In the genomic region with DNA sequence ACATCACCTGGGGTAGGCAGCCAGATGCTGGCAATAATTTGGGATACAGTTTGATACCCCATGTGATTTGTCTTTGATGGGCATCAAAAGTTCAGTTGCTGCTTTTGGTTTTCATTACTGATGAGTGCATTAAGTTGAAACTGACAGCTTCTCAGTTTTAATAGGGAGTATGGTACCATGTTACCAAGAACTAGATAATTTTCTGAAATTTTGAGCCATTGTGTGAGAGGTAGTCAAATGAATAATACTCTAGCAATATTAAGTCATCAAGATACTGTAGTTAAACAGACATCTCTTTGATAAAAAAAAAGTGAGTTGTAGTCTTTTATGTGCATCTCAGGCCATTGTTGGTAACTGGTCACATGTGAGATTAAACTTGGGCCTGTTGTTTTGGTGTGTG, we compare ENCODE assay signal across 21 cellular contexts.
DNase-seq lines count a peak whose midpoint lies in the region; ATAC-seq, FAIRE-seq and TF ChIP-seq lines count a peak whose summit lies in the region.
"Had no signal": no experiment of that assay in that cellular context is flagged by ENCODE, and none has a peak within 500 bp of the region (broad histone marks: within the 10 kb centered on the region; RNA-seq: fewer than 3 reads in every experiment).

No MANE protein-coding gene starts in this region.

- peak; percentile 57 for ATAC-seq in activated CD4-positive, alpha-beta T cell treated with anti-CD3 and anti-CD28 coated beads for 36 hours
- ATAC-seq in IMR-90 (ENCODE audit: low read depth) (no peak), GM19395 (IDR thresholded peaks at IDR 0.05; ENCODE audit: unreplicated experiment) (no peak)
- ATAC-seq: K562, Right ventricle myocardium inferior had no signal

- H3K56ac ChIP-seq in IMR-90 (ENCODE audit: extremely low read depth, insufficient read depth, low read length): no peak overlapping the region

- H2BK15ac ChIP-seq in IMR-90 (ENCODE audit: low read depth, low read length): no peak overlapping the region

- H3K36me3 ChIP-seq in IMR-90 (ENCODE audit: control insufficient read depth, insufficient read depth, low read length) (no peaks in the 10 kb centered on the region), endothelial cell of umbilical vein (ENCODE audit: control insufficient read depth in 2 of 2, extremely low read depth in 1 of 2, insufficient read depth in 2 of 2, low read length in 2 of 2) (no peaks in the 10 kb centered on the region), tibial artery (no peaks in the 10 kb centered on the region)

- no peak overlapping the region for H3K23ac ChIP-seq in IMR-90 (ENCODE audit: low read depth, low read length)

- intact Hi-C loops in activated CD4-positive, alpha-beta T cell treated with anti-CD3 and anti-CD28 coated beads for 36 hours (cut with DNase I, micrococcal nuclease): no loop called here
- intact Hi-C loops in IMR-90 (cut with micrococcal nuclease) (loop anchor here (5.0 kb wide), 1 partner anchor 37 kb away; no protein-coding TSS in a partner anchor), endothelial cell of umbilical vein (cut with micrococcal nuclease) (loop anchor here (5.0 kb wide), 1 partner anchor 153 kb away; no protein-coding TSS in a partner anchor), tibial artery (cut with DNase I; ENCODE audit: low total_unique reads) (loop anchor here (10.0 kb wide), 1 partner anchor 60 kb away; no protein-coding TSS in a partner anchor)

- H3K9ac ChIP-seq in IMR-90 (ENCODE audit: low read depth, low read length) (no peak overlapping the region), endothelial cell of umbilical vein (replicated peaks; ENCODE audit: extremely low read depth, insufficient read depth, low read length) (no peak overlapping the region)

- H2BK20ac ChIP-seq in IMR-90 (ENCODE audit: low read depth, low read length): peak overlapping the region; percentile 44

- no peak overlapping the region for H2AFZ ChIP-seq in IMR-90 (replicated peaks; ENCODE audit: low read length, poor library complexity)
- H2AFZ ChIP-seq in endothelial cell of umbilical vein (ENCODE audit: low read depth, low read length): no peak overlapping the region

- no peak for FAIRE-seq in endothelial cell of umbilical vein (lab: Jason Lieb, UNC)
- FAIRE-seq: H54, K562, RCC 7860 had no signal

- DNase-seq in activated CD4-positive, alpha-beta T cell treated with anti-CD3 and anti-CD28 coated beads for 36 hours: no peak
- no peak for DNase-seq in activated CD4-positive, alpha-beta T cell treated with anti-CD3 and anti-CD28 coated beads, Interleukin-2, amount 50 U/mL, for 4 hours
- DNase-seq in IMR-90 (no peak), endothelial cell of umbilical vein (ENCODE audit: low read depth, low spot score) (no peak), tibial artery (no peak), NCI-H2196 (lab: John Stamatoyannopoulos, UW; ENCODE audit: unreplicated experiment) (no peak), COR-L47 (lab: John Stamatoyannopoulos, UW) (no peak)
- DNase-seq: 8988T; Caco-2; CD4-positive, CD25-positive, alpha-beta regulatory T cell; GDM1; NCI-H1694 treated with DMSO at 0.1 percent for 48 hours; NCI-H510A; NCI-H748 treated with DMSO at 0.1 percent for 48 hours; NK-92 treated with Interleukin-12 subunit alpha and Interleukin-12 subunit beta, amount 100 ng/mL, for 24 hours had no signal

- dilution Hi-C loops in IMR-90 (cut with HindIII; ENCODE audit: low sequenced_read_pairs, unreplicated experiment) (no loop called here), endothelial cell of umbilical vein (cut with MboI; ENCODE audit: extremely low pct_ligation_motif_present, low sequenced_read_pairs) (no loop called here)

- in situ Hi-C loops in IMR-90 (cut with MboI; ENCODE audit: low sequenced_read_pairs): no loop called here

- H2AK9ac ChIP-seq in IMR-90 (replicated peaks; ENCODE audit: low read depth, low read length, poor library complexity): peak overlapping the region; percentile 62

- peaks cover 27% of the 10 kb centered on the region for H3K4me1 Mint-ChIP-seq in activated CD4-positive, alpha-beta T cell treated with anti-CD3 and anti-CD28 coated beads for 36 hours
- H3K4me1 Mint-ChIP-seq: B cell had no signal

- TF ChIP-seq CTCF in IMR-90 (conservative IDR thresholded peaks at IDR 0.05; ENCODE audit: low read depth, low read length) (no peak), endothelial cell of umbilical vein (IDR thresholded peaks at IDR 0.05; ENCODE audit: extremely low read depth in 1 of 2, insufficient read depth in 1 of 2, low read depth in 1 of 2, low read length in 2 of 2) (no peak), tibial artery (IDR thresholded peaks at IDR 0.05) (no peak)

- no peak overlapping the region for H4K5ac ChIP-seq in IMR-90 (ENCODE audit: low read depth, low read length)

- peaks cover 3% of the 10 kb centered on the region for H3K36me3 Mint-ChIP-seq in activated CD4-positive, alpha-beta T cell treated with anti-CD3 and anti-CD28 coated beads for 36 hours (ENCODE audit: low read depth)

- CTCF ChIA-PET in activated CD4-positive, alpha-beta T cell treated with anti-CD3 and anti-CD28 coated beads for 36 hours (lab: Charles Lee): interaction anchor here (1.5 kb wide), 1 partner anchor 17 kb away, joined by 4 read pairs; no protein-coding TSS in a partner anchor
- CTCF ChIA-PET in IMR-90 (lab: Yijun Ruan, JAX): no interaction called here
- CTCF ChIA-PET in endothelial cell of umbilical vein (lab: Charles Lee): interaction anchor here (1.0 to 2.0 kb wide), 4 partner anchors 16 to 102 kb away, joined by 3 to 7 read pairs (median 5); no protein-coding TSS in a partner anchor

- H4K8ac ChIP-seq in IMR-90 (ENCODE audit: low read depth in 2 of 2, low read length in 2 of 2): no peak overlapping the region

- H3K18ac ChIP-seq in IMR-90 (ENCODE audit: low read depth, low read length): no peak overlapping the region

- H3K79me2 ChIP-seq in endothelial cell of umbilical vein (ENCODE audit: control insufficient read depth, insufficient read depth, low read length): peaks cover 31% of the 10 kb centered on the region

- H3K9me1 ChIP-seq in IMR-90 (ENCODE audit: insufficient read depth, low read length) (no peaks in the 10 kb centered on the region), endothelial cell of umbilical vein (replicated peaks; ENCODE audit: control insufficient read depth, extremely low read depth, insufficient read depth, low read length) (peaks cover 2% of the 10 kb centered on the region)

- peak overlapping the region; percentile 64; the same call in 1 of the 2 replicates for H2AK5ac ChIP-seq in IMR-90 (ENCODE audit: low read depth, low read length)

- peaks cover 22 to 41% of the 10 kb centered on the region in 2 experiments for H3K79me1 ChIP-seq in IMR-90 (ENCODE audit: low read depth in 1 of 2, low read length in 2 of 2)

- H3K27me3 ChIP-seq in IMR-90 (ENCODE audit: control insufficient read depth, insufficient read depth, low read length) (no peaks in the 10 kb centered on the region), endothelial cell of umbilical vein (ENCODE audit: control insufficient read depth in 2 of 2, insufficient read depth in 2 of 2, low read length in 2 of 2) (no peaks in the 10 kb centered on the region), tibial artery (no peaks in the 10 kb centered on the region)

- 0 out of 2 replicates have a peak overlapping the region, but pooled peaks have one; percentile 27 for H3K14ac ChIP-seq in IMR-90 (replicated peaks; ENCODE audit: low read depth, low read length)

- H3K4me3 ChIP-seq in IMR-90 (ENCODE audit: insufficient read depth, low read depth, low read length): no peak overlapping the region
- no peak overlapping the region for H3K4me3 ChIP-seq in endothelial cell of umbilical vein (replicated peaks in 1 of 3; ENCODE audit: insufficient read depth in 1 of 3, low read depth in 1 of 3, low read length in 3 of 3)
- H3K4me3 ChIP-seq in tibial artery: no peak overlapping the region
- H3K4me3 ChIP-seq: K562 had no signal

- no peak overlapping the region for H4K91ac ChIP-seq in IMR-90 (ENCODE audit: insufficient read depth, low read depth, low read length)

- no peaks in the 10 kb centered on the region for H3K27me3 Mint-ChIP-seq in activated CD4-positive, alpha-beta T cell treated with anti-CD3 and anti-CD28 coated beads for 36 hours
- H3K27me3 Mint-ChIP-seq: B cell; CD4-positive, CD25-positive, alpha-beta regulatory T cell had no signal

- H4K20me1 ChIP-seq in IMR-90 (ENCODE audit: insufficient read depth, low read length) (no peaks in the 10 kb centered on the region), endothelial cell of umbilical vein (replicated peaks; ENCODE audit: control insufficient read depth, extremely low read depth, insufficient read depth, low read length) (no peaks in the 10 kb centered on the region)

- no peak overlapping the region for H2BK5ac ChIP-seq in IMR-90 (ENCODE audit: low read depth, low read length, poor library complexity, severe bottlenecking)

- no peak overlapping the region for H3K27ac Mint-ChIP-seq in activated CD4-positive, alpha-beta T cell treated with anti-CD3 and anti-CD28 coated beads for 36 hours
- H3K27ac Mint-ChIP-seq: B cell; CD4-positive, CD25-positive, alpha-beta regulatory T cell had no signal

- peaks cover 5% of the 10 kb centered on the region for H3K4me1 ChIP-seq in IMR-90 (ENCODE audit: control insufficient read depth, insufficient read depth, low read length)
- peaks cover 31% of the 10 kb centered on the region for H3K4me1 ChIP-seq in endothelial cell of umbilical vein (ENCODE audit: control insufficient read depth, extremely low read depth, insufficient read depth, low read length)
- peaks cover 0 to 61% (median 12%) of the 10 kb centered on the region in 4 donors for H3K4me1 ChIP-seq in tibial artery

- no peak overlapping the region for H2BK120ac ChIP-seq in IMR-90 (ENCODE audit: low read depth, low read length)

- H3K4ac ChIP-seq in IMR-90 (ENCODE audit: low read depth, low read length): 0 out of 2 replicates have a peak overlapping the region, but pooled peaks have one; percentile 4

- BruUV-seq in IMR-90 (replicated peaks; lab: Mats Ljungman, UMichigan) (no TSS peak), endothelial cell of umbilical vein (replicated peaks; lab: Mats Ljungman, UMichigan) (no TSS peak)

- no peak overlapping the region for H3K4me2 ChIP-seq in IMR-90 (ENCODE audit: low read depth, low read length)
- H3K4me2 ChIP-seq in endothelial cell of umbilical vein (ENCODE audit: insufficient read depth, low read length): peak overlapping the region; percentile 80

- TF ChIP-seq POLR2A in IMR-90 (IDR thresholded peaks at IDR 0.05; ENCODE audit: low read depth, low read length) (no peak), endothelial cell of umbilical vein (IDR thresholded peaks at IDR 0.05; ENCODE audit: low read depth, low read length) (no peak)

- POLR2A ChIA-PET in activated CD4-positive, alpha-beta T cell treated with anti-CD3 and anti-CD28 coated beads for 36 hours (lab: Charles Lee): no interaction called here
- POLR2A ChIA-PET in IMR-90 (lab: Charles Lee; ENCODE audit: unreplicated experiment) (no interaction called here), endothelial cell of umbilical vein (lab: Charles Lee) (no interaction called here)

- H3K4me3 Mint-ChIP-seq in activated CD4-positive, alpha-beta T cell treated with anti-CD3 and anti-CD28 coated beads for 36 hours: no peak overlapping the region
- H3K4me3 Mint-ChIP-seq: B cell; CD4-positive, CD25-positive, alpha-beta regulatory T cell had no signal

- peaks cover 2% of the 10 kb centered on the region for H3K9me3 Mint-ChIP-seq in activated CD4-positive, alpha-beta T cell treated with anti-CD3 and anti-CD28 coated beads for 36 hours (ENCODE audit: low read depth)

- 0 out of 2 replicates have a peak, but pooled peaks cover 2% of the 10 kb centered on the region for H3K9me3 ChIP-seq in IMR-90 (ENCODE audit: control insufficient read depth, insufficient read depth, low read length)
- no peaks in the 10 kb centered on the region for H3K9me3 ChIP-seq in endothelial cell of umbilical vein (replicated peaks; ENCODE audit: control insufficient read depth, insufficient read depth, low read length)
- H3K9me3 ChIP-seq in tibial artery: no peaks in the 10 kb centered on the region
- H3K9me3 ChIP-seq: Caco-2 had no signal

- no peak for TF ChIP-seq RAD21 in IMR-90 (IDR thresholded peaks at IDR 0.05; ENCODE audit: low read length)

- H3K27ac ChIP-seq in IMR-90 (ENCODE audit: insufficient read depth, low read length) (no peak overlapping the region), endothelial cell of umbilical vein (ENCODE audit: insufficient read depth, low read depth, low read length) (peak overlapping the region; percentile 75), tibial artery (peak overlapping the region; percentile 77 to 83)

Comparison
In these comparisons a context has a peak if more than half of its experiments do, and no peak if none do; other contexts are left out.
1. intact Hi-C loops: an anchor here in IMR-90 (5.0 kb wide), endothelial cell of umbilical vein (5.0 kb wide) and tibial artery (10.0 kb wide); none called in activated CD4-positive, alpha-beta T cell treated with anti-CD3 and anti-CD28 coated beads for 36 hours.